Comparison of ENCODE assay signal across 28 cellular contexts in the genomic region with DNA sequence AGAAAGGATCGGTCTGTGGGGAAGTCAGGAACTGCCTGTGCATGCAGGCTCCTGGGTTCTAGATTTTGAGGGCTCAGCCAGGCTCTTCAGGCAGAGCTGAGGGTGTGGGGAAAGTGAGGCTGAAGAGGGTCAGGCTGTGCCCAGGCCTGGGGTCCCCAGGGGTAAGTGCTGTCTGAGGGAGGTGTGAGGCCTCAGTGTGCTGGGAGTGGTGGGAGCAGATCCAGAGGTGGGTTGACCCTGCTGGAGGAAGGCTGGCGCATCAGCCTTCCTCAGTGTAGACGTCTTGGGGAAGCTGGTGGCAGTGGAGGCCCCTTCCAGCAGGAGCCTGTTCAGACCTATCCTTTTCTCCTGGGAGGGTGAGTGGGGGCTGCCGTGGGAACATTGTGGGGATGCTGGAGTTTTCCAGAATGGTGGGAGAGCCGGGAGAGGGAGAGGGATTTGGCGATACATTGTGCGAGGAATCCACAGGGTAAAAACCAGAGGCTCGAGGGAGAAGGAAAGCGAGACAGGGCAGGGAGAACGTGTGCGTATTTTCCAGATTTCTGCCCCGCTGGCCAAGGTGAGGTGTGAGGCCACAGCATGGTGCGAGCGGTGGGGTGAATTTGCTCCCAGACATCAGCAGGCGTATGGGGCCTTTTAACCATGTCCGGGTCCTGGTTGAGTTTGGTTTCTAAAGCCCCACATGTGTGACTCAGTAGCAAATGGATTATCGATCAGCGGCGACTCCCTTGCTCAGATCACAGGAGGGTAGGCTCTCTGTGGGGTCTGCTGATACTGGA.
"Had no signal": no experiment of that assay in that cellular context is flagged by ENCODE, and none has a peak within 500 bp of the region (broad histone marks: within the 10 kb centered on the region; RNA-seq: fewer than 3 reads in every experiment).

No MANE protein-coding gene starts in this region.

- ATAC-seq: heart right ventricle; mucosa of descending colon; pancreas; right cardiac atrium; stimulated activated naive B cell treated with anti-CD40 and anti-IgM and Interleukin-4, amounts not matched to agents 10 μg/mL and 1 μg/mL and 100 μg/mL, for 72 hours had no signal

- H3K27ac Mint-ChIP-seq: immature natural killer cell; memory B cell; mesothelial cell of epicardium; stimulated activated naive B cell treated with anti-CD40 and anti-IgM and Interleukin-4, amounts not matched to agents 10 μg/mL and 1 μg/mL and 100 μg/mL, for 72 hours; stimulated activated naive CD8-positive, alpha-beta T cell treated with anti-CD3 and anti-CD28 coated beads, Interleukin-15, Interleukin-2, amounts not matched to agents 100 ng/mL and 50 ng/mL, for 24 hours had no signal

- H3K36me3 ChIP-seq: colonic mucosa, esophagus squamous epithelium, heart right ventricle, neutrophil, pancreas, prostate gland, sigmoid colon, thoracic aorta, tibial nerve, upper lobe of left lung had no signal

- H3K4me1 Mint-ChIP-seq: central memory CD8-positive, alpha-beta T cell; memory B cell; mesothelial cell of epicardium; naive B cell; stimulated activated naive B cell treated with anti-CD40 and anti-IgM and Interleukin-4, amounts not matched to agents 10 μg/mL and 1 μg/mL and 100 μg/mL, for 72 hours had no signal

- H3K4me3 ChIP-seq: colonic mucosa, esophagus squamous epithelium, heart right ventricle, lung, mucosa of descending colon, pancreas, prostate gland, sigmoid colon, thoracic aorta, tibial nerve, upper lobe of left lung had no signal

- H3K9me3 ChIP-seq: colonic mucosa, esophagus squamous epithelium, heart right ventricle, mucosa of descending colon, neutrophil, pancreas, prostate gland, sigmoid colon, thoracic aorta, tibial nerve, upper lobe of left lung had no signal

- H3K4me1 ChIP-seq: colonic mucosa, esophagus squamous epithelium, heart right ventricle, pancreas, prostate gland, sigmoid colon, tibial nerve, upper lobe of left lung had no signal

- H3K9me3 Mint-ChIP-seq: central memory CD8-positive, alpha-beta T cell; immature natural killer cell; memory B cell; mesothelial cell of epicardium; nephron progenitor cell; stimulated activated naive B cell treated with anti-CD40 and anti-IgM and Interleukin-4, amounts not matched to agents 10 μg/mL and 1 μg/mL and 100 μg/mL, for 72 hours; stimulated activated naive CD8-positive, alpha-beta T cell treated with anti-CD3 and anti-CD28 coated beads, Interleukin-15, Interleukin-2, amounts not matched to agents 100 ng/mL and 50 ng/mL, for 24 hours had no signal

- H3K27ac ChIP-seq: colonic mucosa, esophagus squamous epithelium, heart right ventricle, neutrophil, pancreas, prostate gland, sigmoid colon, thoracic aorta, tibial nerve, upper lobe of left lung had no signal

- H3K4me3 Mint-ChIP-seq: central memory CD8-positive, alpha-beta T cell; memory B cell; mesothelial cell of epicardium; naive B cell; nephron progenitor cell; stimulated activated naive B cell treated with anti-CD40 and anti-IgM and Interleukin-4, amounts not matched to agents 10 μg/mL and 1 μg/mL and 100 μg/mL, for 72 hours; stimulated activated naive CD8-positive, alpha-beta T cell treated with anti-CD3 and anti-CD28 coated beads, Interleukin-15, Interleukin-2, amounts not matched to agents 100 ng/mL and 50 ng/mL, for 24 hours had no signal

- DNase-seq: colonic mucosa; dermis blood vessel endothelial cell; effector memory CD4-positive, alpha-beta T cell; erythroblast; esophagus squamous epithelium; foreskin melanocyte; glutamatergic neuron; heart right ventricle; hippocampal formation; immature natural killer cell; islet precursor cell; mucosa of descending colon; naive B cell; nephron progenitor cell; pancreas; right cardiac atrium; sigmoid colon; stimulated activated naive B cell treated with anti-CD40 and anti-IgM and Interleukin-4, amounts not matched to agents 10 μg/mL and 1 μg/mL and 100 μg/mL, for 72 hours; upper lobe of left lung had no signal

- H3K36me3 Mint-ChIP-seq: immature natural killer cell; memory B cell; mesothelial cell of epicardium; stimulated activated naive B cell treated with anti-CD40 and anti-IgM and Interleukin-4, amounts not matched to agents 10 μg/mL and 1 μg/mL and 100 μg/mL, for 72 hours had no signal

- H3K27me3 ChIP-seq: colonic mucosa, pancreas, tibial nerve, upper lobe of left lung had no signal
